29 cellular contexts compared by ENCODE assay signal in genomic region chr7:132760873-132761272, GRCh38.
"Had no signal": no experiment of that assay in that cellular context is flagged by ENCODE, and none has a peak within 500 bp of the region (broad histone marks: within the 10 kb centered on the region; RNA-seq: fewer than 3 reads in every experiment).

No MANE protein-coding gene starts in this region.

- H3K27me3 ChIP-seq: ascending aorta, breast epithelium, cardiac muscle cell, colonic mucosa, esophagus squamous epithelium, gastroesophageal sphincter, heart right ventricle had no signal

- H3K36me3 Mint-ChIP-seq: activated naive CD4-positive, alpha-beta T cell treated with anti-CD3 and anti-CD28 coated beads, Interleukin-2, amount 10 ng/mL, durations not matched to agents 7 days and 5 days; activated naive CD4-positive, alpha-beta T cell treated with anti-CD3 and anti-CD28 coated beads, Interleukin-2, amount 50 U/mL, for 72 hours; activated naive CD8-positive, alpha-beta T cell treated with anti-CD3 and anti-CD28 coated beads, Interleukin-2, amount 10 ng/mL, durations not matched to agents 7 days and 5 days; brain had no signal

- H3K9me3 ChIP-seq: ascending aorta, breast epithelium, colonic mucosa, esophagus squamous epithelium, gastroesophageal sphincter, heart right ventricle had no signal

- H3K4me3 Mint-ChIP-seq: activated CD4-positive, alpha-beta memory T cell treated with anti-CD3 and anti-CD28 coated beads, Interleukin-2, amount 10 ng/mL, durations not matched to agents 7 days and 5 days; activated CD4-positive, alpha-beta T cell treated with anti-CD3 and anti-CD28 coated beads, Interleukin-2, amount 10 ng/mL, durations not matched to agents 7 days and 5 days; activated naive CD4-positive, alpha-beta T cell treated with anti-CD3 and anti-CD28 coated beads, Interleukin-2, amount 10 ng/mL, durations not matched to agents 7 days and 5 days; activated naive CD8-positive, alpha-beta T cell treated with anti-CD3 and anti-CD28 coated beads, Interleukin-2, amount 10 ng/mL, durations not matched to agents 7 days and 5 days; activated T-cell treated with anti-CD3 and anti-CD28 coated beads, Interleukin-2, amount 50 U/mL, for 24 hours; activated T-cell treated with anti-CD3 and anti-CD28 coated beads, Interleukin-2, amount 50 U/mL, for 72 hours; brain; T-helper 17 cell; WTC11 had no signal

- H3K4me1 ChIP-seq: ascending aorta, breast epithelium, colonic mucosa, esophagus squamous epithelium, gastroesophageal sphincter, heart right ventricle had no signal

- H3K9me3 Mint-ChIP-seq: activated CD4-positive, alpha-beta memory T cell treated with anti-CD3 and anti-CD28 coated beads, Interleukin-2, amount 10 ng/mL, durations not matched to agents 7 days and 5 days; activated CD4-positive, alpha-beta T cell treated with anti-CD3 and anti-CD28 coated beads, Interleukin-2, amount 10 ng/mL, durations not matched to agents 7 days and 5 days; activated naive CD4-positive, alpha-beta T cell treated with anti-CD3 and anti-CD28 coated beads, Interleukin-2, amount 10 ng/mL, durations not matched to agents 7 days and 5 days; activated naive CD4-positive, alpha-beta T cell treated with anti-CD3 and anti-CD28 coated beads, Interleukin-2, amount 50 U/mL, for 72 hours had no signal

- H3K36me3 ChIP-seq: ascending aorta, breast epithelium, cardiac muscle cell, colonic mucosa, esophagus squamous epithelium, gastroesophageal sphincter, heart right ventricle had no signal

- ATAC-seq: activated naive CD4-positive, alpha-beta T cell treated with anti-CD3 and anti-CD28 coated beads, Interleukin-2, amount 50 U/mL, for 72 hours; activated T-cell treated with anti-CD3 and anti-CD28 coated beads, Interleukin-2, amount 50 U/mL, for 72 hours; gastroesophageal sphincter; heart right ventricle; T-helper 17 cell; WTC11 had no signal

- H3K27ac ChIP-seq: ascending aorta, breast epithelium, cardiac muscle cell, colonic mucosa, esophagus squamous epithelium, gastroesophageal sphincter, heart right ventricle, VCaP had no signal

- H3K4me3 ChIP-seq: ascending aorta, breast epithelium, cardiac muscle cell, colonic mucosa, esophagus squamous epithelium, gastroesophageal sphincter, heart right ventricle had no signal

- DNase-seq: activated CD4-positive, alpha-beta T cell treated with anti-CD3 and anti-CD28 coated beads for 1 hour; activated CD4-positive, alpha-beta T cell treated with anti-CD3 and anti-CD28 coated beads for 4 hours; activated CD4-positive, alpha-beta T cell treated with anti-CD3 and anti-CD28 coated beads, Interleukin-2, amount 10 ng/mL, durations not matched to agents 7 days and 5 days; activated CD4-positive, alpha-beta T cell treated with anti-CD3 and anti-CD28 coated beads, Interleukin-2, amount 50 U/mL, for 4 hours; activated CD8-positive, alpha-beta memory T cell treated with anti-CD3 and anti-CD28 coated beads, Interleukin-2, amount 50 U/mL, for 48 hours; activated gamma-delta T cell; activated naive CD4-positive, alpha-beta T cell; activated naive CD4-positive, alpha-beta T cell treated with anti-CD3 and anti-CD28 coated beads, Interleukin-2, amount 10 ng/mL, durations not matched to agents 7 days and 5 days; activated naive CD8-positive, alpha-beta T cell treated with anti-CD3 and anti-CD28 coated beads, Interleukin-2, amount 10 ng/mL, durations not matched to agents 7 days and 5 days; activated T-cell treated with anti-CD3 and anti-CD28 coated beads for 4 hours; activated T-cell treated with anti-CD3 and anti-CD28 coated beads, Interleukin-2, amount 50 U/mL, for 24 hours; activated T-cell treated with anti-CD3 and anti-CD28 coated beads, Interleukin-2, amount 50 U/mL, for 72 hours; central memory CD4-positive, alpha-beta T cell; cerebellar nuclear complex; colonic mucosa; effector CD8-positive, alpha-beta T cell; esophagus squamous epithelium; foreskin melanocyte; heart right ventricle; T-helper 17 cell had no signal

- H3K27me3 Mint-ChIP-seq: activated CD4-positive, alpha-beta memory T cell treated with anti-CD3 and anti-CD28 coated beads, Interleukin-2, amount 10 ng/mL, durations not matched to agents 7 days and 5 days; activated CD4-positive, alpha-beta T cell treated with anti-CD3 and anti-CD28 coated beads, Interleukin-2, amount 10 ng/mL, durations not matched to agents 7 days and 5 days; activated T-cell treated with anti-CD3 and anti-CD28 coated beads, Interleukin-2, amount 50 U/mL, for 24 hours had no signal

- H3K4me1 Mint-ChIP-seq: WTC11 had no signal

- H3K27ac Mint-ChIP-seq: activated CD4-positive, alpha-beta memory T cell treated with anti-CD3 and anti-CD28 coated beads, Interleukin-2, amount 10 ng/mL, durations not matched to agents 7 days and 5 days; activated CD4-positive, alpha-beta T cell treated with anti-CD3 and anti-CD28 coated beads, Interleukin-2, amount 10 ng/mL, durations not matched to agents 7 days and 5 days; activated naive CD4-positive, alpha-beta T cell treated with anti-CD3 and anti-CD28 coated beads, Interleukin-2, amount 10 ng/mL, durations not matched to agents 7 days and 5 days; activated naive CD4-positive, alpha-beta T cell treated with anti-CD3 and anti-CD28 coated beads, Interleukin-2, amount 50 U/mL, for 72 hours; activated naive CD8-positive, alpha-beta T cell treated with anti-CD3 and anti-CD28 coated beads, Interleukin-2, amount 10 ng/mL, durations not matched to agents 7 days and 5 days; activated T-cell treated with anti-CD3 and anti-CD28 coated beads, Interleukin-2, amount 50 U/mL, for 24 hours; activated T-cell treated with anti-CD3 and anti-CD28 coated beads, Interleukin-2, amount 50 U/mL, for 72 hours; T-helper 17 cell; WTC11 had no signal
